In genomic region chr11:8832571-8833260, GRCh38 we compare ENCODE assay signal across 8 cellular contexts.
A peak's percentile ranks its signal among the peaks of the same experiment; 100 is the strongest.
DNase-seq lines count a peak whose midpoint lies in the region; ATAC-seq and TF ChIP-seq lines count a peak whose summit lies in the region.

No MANE protein-coding gene starts in this region.

- H3K36me3 Mint-ChIP-seq in endothelial cell (ENCODE audit: low read depth, unreplicated experiment), result no peaks in the 10 kb centered on the region

- H3K4me1 Mint-ChIP-seq in endothelial cell (ENCODE audit: unreplicated experiment), result peaks cover 18% of the 10 kb centered on the region

- H3K9me3 ChIP-seq in mucosa of descending colon, result no peaks in the 10 kb centered on the region

- H3K4me3 ChIP-seq in ACC112 (ENCODE audit: low read depth, low read length) (no peak overlapping the region), cardiac fibroblast (replicated peaks in 1 of 2; ENCODE audit: low read depth in 2 of 2, low read length in 2 of 2) (no peak overlapping the region), mucosa of descending colon (no peak overlapping the region)

- H3K27me3 Mint-ChIP-seq in endothelial cell (ENCODE audit: unreplicated experiment), result no peaks in the 10 kb centered on the region

- no peaks in the 10 kb centered on the region for H3K36me3 ChIP-seq in ACC112 (ENCODE audit: insufficient read depth, low read length)
- H3K36me3 ChIP-seq in mucosa of descending colon (ENCODE audit: low read depth), result no peaks in the 10 kb centered on the region

- intact Hi-C loops in mucosa of descending colon (cut with DNase I, micrococcal nuclease), result no loop called here

- DNase-seq in NCI-H510A (lab: John Stamatoyannopoulos, UW), result peak; percentile 29
- DNase-seq in cardiac fibroblast (ENCODE audit: low read depth in 2 of 2), result peak; percentile 67 to 74
- no peak for DNase-seq in mucosa of descending colon
- DNase-seq in ACHN, result no peak
- DNase-seq in endothelial cell (ENCODE audit: low spot score), result no peak

- no peaks in the 10 kb centered on the region for H3K27me3 ChIP-seq in ACC112 (ENCODE audit: insufficient read depth, low read length)

- H3K27ac Mint-ChIP-seq in endothelial cell (ENCODE audit: unreplicated experiment), result no peak overlapping the region

- TF ChIP-seq CTCF in cardiac fibroblast (IDR thresholded peaks at IDR 0.05; ENCODE audit: low read depth, low read length), result no peak
- no peak for TF ChIP-seq CTCF in mucosa of descending colon (IDR thresholded peaks at IDR 0.05)
- TF ChIP-seq CTCF in endothelial cell (IDR thresholded peaks at IDR 0.05; ENCODE audit: unreplicated experiment), result no peak

- no peak overlapping the region for H3K4me3 Mint-ChIP-seq in endothelial cell (ENCODE audit: unreplicated experiment)

- H3K4me1 ChIP-seq in ACC112 (ENCODE audit: control insufficient read depth, insufficient read depth, low read length, unreplicated experiment), result peaks cover 18% of the 10 kb centered on the region
- H3K4me1 ChIP-seq in mucosa of descending colon (ENCODE audit: low read depth), result no peaks in the 10 kb centered on the region

- H3K27ac ChIP-seq in ACC112 (ENCODE audit: low read depth, low read length), result peak overlapping the region; percentile 44

- in situ Hi-C loops in ACHN (cut with HindIII; ENCODE audit: low pct_ligation_motif_present, low pct_unique_long_range_greater_than_20kb, low sequenced_read_pairs), result no loop called here

- no peak for TF ChIP-seq POLR2A in GM18505 (IDR thresholded peaks at IDR 0.05; ENCODE audit: borderline replicate concordance, extremely low read depth, insufficient read depth, insufficient read length)

- no peaks in the 10 kb centered on the region for H3K9me3 Mint-ChIP-seq in endothelial cell (ENCODE audit: unreplicated experiment)

- peaks cover 3% of the 10 kb centered on the region for H3K79me2 ChIP-seq in ACC112 (ENCODE audit: control insufficient read depth, insufficient read depth, low read length, unreplicated experiment)

- peak overlapping the region; percentile 66 for H2AFZ ChIP-seq in ACC112 (ENCODE audit: low read length, unreplicated experiment)

- ATAC-seq in GM18505 (IDR thresholded peaks at IDR 0.05; ENCODE audit: unreplicated experiment), result peak; percentile 78
- peak; percentile 87 for ATAC-seq in HG02852 (IDR thresholded peaks at IDR 0.05; ENCODE audit: unreplicated experiment)
- peak; percentile 46 for ATAC-seq in mucosa of descending colon

Comparison
In these comparisons a context has a peak if more than half of its experiments do, and no peak if none do; other contexts are left out.
1. DNase-seq: peak in NCI-H510A (single experiment) and cardiac fibroblast (2 of 2); none in mucosa of descending colon (0 of 3), ACHN (single experiment) and endothelial cell (single experiment).
2. Peak in every context shown above with its lines, with median percentiles within 50 percentile points of each other: ATAC-seq.